Comparison of ENCODE assay signal across 21 cellular contexts in genomic region chr18:21857871-21858270, GRCh38.
DNase-seq lines count a peak whose midpoint lies in the region; ATAC-seq and TF ChIP-seq lines count a peak whose summit lies in the region.
"Had no signal": no experiment of that assay in that cellular context is flagged by ENCODE, and none has a peak within 500 bp of the region (broad histone marks: within the 10 kb centered on the region; RNA-seq: fewer than 3 reads in every experiment).

No MANE protein-coding gene starts in this region.

- ATAC-seq in GM18505 (IDR thresholded peaks at IDR 0.05; ENCODE audit: unreplicated experiment) (peak; percentile 48), GM21447 (IDR thresholded peaks at IDR 0.05; ENCODE audit: unreplicated experiment) (peak; percentile 42), natural killer cell (no peak), GM18873 (IDR thresholded peaks at IDR 0.05; ENCODE audit: low FRiP score, unreplicated experiment) (no peak)
- ATAC-seq: K562, WTC11 had no signal

- no peaks in the 10 kb centered on the region for H3K9me3 ChIP-seq in Karpas-422 (ENCODE audit: low read length)
- no peaks in the 10 kb centered on the region for H3K9me3 ChIP-seq in SK-N-SH
- H3K9me3 ChIP-seq: esophagus muscularis mucosa, suprapubic skin had no signal

- POLR2A ChIA-PET in SK-N-SH (lab: Yijun Ruan, JAX): no interaction called here

- H3K79me2 ChIP-seq in Karpas-422 (ENCODE audit: low read length) (peaks cover 4% of the 10 kb centered on the region; the same call in 1 of the 2 replicates), SK-N-SH (ENCODE audit: insufficient read depth) (peaks cover 5% of the 10 kb centered on the region; the same call in 1 of the 2 replicates)

- H3K9me2 ChIP-seq in Karpas-422 (replicated peaks; ENCODE audit: insufficient read depth, low read length) (no peaks in the 10 kb centered on the region), SK-N-SH (no peaks in the 10 kb centered on the region)

- H3K4me2 ChIP-seq in Karpas-422 (ENCODE audit: low read depth, low read length, poor library complexity, severe bottlenecking) (no peak overlapping the region), SK-N-SH (no peak overlapping the region)
- H3K4me2 ChIP-seq: neural progenitor cell had no signal

- H3K4me3 ChIP-seq in Karpas-422 (ENCODE audit: low read length) (no peak overlapping the region), SK-N-SH (ENCODE audit: low read depth in 2 of 2, low read length in 1 of 2) (no peak overlapping the region)
- H3K4me3 ChIP-seq: esophagus muscularis mucosa, K562, neural progenitor cell, suprapubic skin had no signal

- H2AFZ ChIP-seq in Karpas-422 (ENCODE audit: low read length) (no peak overlapping the region), SK-N-SH (ENCODE audit: low read depth) (no peak overlapping the region)
- H2AFZ ChIP-seq: neural progenitor cell had no signal

- CTCF ChIA-PET in SK-N-SH (lab: Yijun Ruan, JAX): no interaction called here

- no peak for TF ChIP-seq RAD21 in SK-N-SH (IDR thresholded peaks at IDR 0.05; ENCODE audit: low read length)

- no peaks in the 10 kb centered on the region for H3K9me3 Mint-ChIP-seq in natural killer cell
- H3K9me3 Mint-ChIP-seq: neural progenitor cell, WTC11 had no signal

- no peak for TF ChIP-seq EP300 in SK-N-SH (IDR thresholded peaks at IDR 0.05; ENCODE audit: borderline replicate concordance in 1 of 2, low read depth in 1 of 2, low read length in 1 of 2)

- H3K27me3 Mint-ChIP-seq in natural killer cell (ENCODE audit: low read depth in 2 of 2): no peaks in the 10 kb centered on the region

- H3F3A ChIP-seq in SK-N-SH (replicated peaks; ENCODE audit: insufficient read depth): no peaks in the 10 kb centered on the region

- peak overlapping the region; percentile 20; the same call in 1 of the 2 replicates for H3K27ac ChIP-seq in Karpas-422 (ENCODE audit: low read length)
- H3K27ac ChIP-seq in SK-N-SH (ENCODE audit: low read depth in 2 of 2, low read length in 1 of 2): no peak overlapping the region
- H3K27ac ChIP-seq: brain microvascular endothelial cell, esophagus muscularis mucosa, neural progenitor cell, suprapubic skin had no signal

- no peaks in the 10 kb centered on the region for H4K20me1 ChIP-seq in Karpas-422 (ENCODE audit: insufficient read depth, low read depth, low read length)
- no peaks in the 10 kb centered on the region for H4K20me1 ChIP-seq in SK-N-SH (ENCODE audit: insufficient read depth)

- H3K4me1 ChIP-seq in Karpas-422 (ENCODE audit: low read length): peaks cover 22% of the 10 kb centered on the region
- no peaks in the 10 kb centered on the region; a peak in 1 of 4 replicates for H3K4me1 ChIP-seq in SK-N-SH (ENCODE audit: control insufficient read depth in 1 of 2, insufficient read depth in 2 of 2, low read depth in 1 of 2, low read length in 1 of 2)
- H3K4me1 ChIP-seq: esophagus muscularis mucosa, neural progenitor cell, suprapubic skin had no signal

- peaks cover 7% of the 10 kb centered on the region; the same call in 1 of the 2 replicates for H3K36me3 ChIP-seq in Karpas-422 (ENCODE audit: insufficient read depth, low read length)
- H3K36me3 ChIP-seq in SK-N-SH (replicated peaks in 1 of 2; ENCODE audit: control insufficient read depth in 1 of 2, insufficient read depth in 2 of 2, low read length in 1 of 2): peaks cover 54 to 63% of the 10 kb centered on the region in 2 experiments

- H3K27me3 ChIP-seq in Karpas-422 (ENCODE audit: low read length) (no peaks in the 10 kb centered on the region), SK-N-SH (ENCODE audit: insufficient read depth) (no peaks in the 10 kb centered on the region)
- H3K27me3 ChIP-seq: brain microvascular endothelial cell, esophagus muscularis mucosa, neural progenitor cell, suprapubic skin had no signal

- peaks cover 11% of the 10 kb centered on the region for H3K36me3 Mint-ChIP-seq in natural killer cell

- intact Hi-C loops in natural killer cell (cut with micrococcal nuclease): no loop called here

- 96% methylated on average over 3 of the region's 3 CpGs for WGBS in SK-N-SH (ENCODE audit: low lambda C conversion rate)

- TF ChIP-seq POLR2A in GM18505 (IDR thresholded peaks at IDR 0.05; ENCODE audit: borderline replicate concordance, extremely low read depth, insufficient read depth, insufficient read length): no peak

- DNase-seq in Karpas-422: no peak
- no peak for DNase-seq in SK-N-SH
- no peak for DNase-seq in natural killer cell
- no peak for DNase-seq in EL
- DNase-seq: activated CD4-positive, alpha-beta T cell treated with anti-CD3 and anti-CD28 coated beads, Interleukin-2, amount 50 U/mL, for 48 hours; AML-193; brain microvascular endothelial cell; DMS79; MM.1S; NCI-H2171; NCI-H69; posterior cingulate gyrus; T1000 had no signal

- peaks cover 0 to 2% of the 10 kb centered on the region in 2 donors for H3K4me1 Mint-ChIP-seq in natural killer cell
- H3K4me1 Mint-ChIP-seq: neural progenitor cell, WTC11 had no signal

- no peak overlapping the region for H3K9ac ChIP-seq in Karpas-422 (ENCODE audit: low read length)
- H3K9ac ChIP-seq in SK-N-SH: no peak overlapping the region
- H3K9ac ChIP-seq: neural progenitor cell had no signal

- TF ChIP-seq CTCF in SK-N-SH (IDR thresholded peaks at IDR 0.05): no peak
- TF ChIP-seq CTCF in natural killer cell (IDR thresholded peaks at IDR 0.05): no peak

- no peak overlapping the region for H3K4me3 Mint-ChIP-seq in natural killer cell
- H3K4me3 Mint-ChIP-seq: neural progenitor cell, WTC11 had no signal

- peak overlapping the region in 1 of 2 donors; percentile 7 for H3K27ac Mint-ChIP-seq in natural killer cell
- H3K27ac Mint-ChIP-seq: neural progenitor cell, WTC11 had no signal

TF ChIP-seq in SK-N-SH, 30 proteins besides CTCF, POLR2A, EP300 and RAD21:
- TF ChIP-seq TAF1 (IDR thresholded peaks at IDR 0.05; ENCODE audit: borderline replicate concordance, low read depth, low read length): no peak
- no peak for TF ChIP-seq SIN3A (IDR thresholded peaks at IDR 0.05; ENCODE audit: borderline replicate concordance, low read depth, low read length)
- no peak for TF ChIP-seq RCOR1 (IDR thresholded peaks at IDR 0.05; ENCODE audit: low read length)
- no peak for TF ChIP-seq MXI1 (IDR thresholded peaks at IDR 0.05; ENCODE audit: low read depth, low read length)
- no peak for TF ChIP-seq ELF1 (IDR thresholded peaks at IDR 0.05)
- TF ChIP-seq NFIC (IDR thresholded peaks at IDR 0.05; ENCODE audit: borderline replicate concordance): no peak
- no peak for TF ChIP-seq FOXJ3 (CRISPR knock-in tag; IDR thresholded peaks at IDR 0.05)
- no peak for TF ChIP-seq MAX (IDR thresholded peaks at IDR 0.05; ENCODE audit: low read depth)
- TF ChIP-seq FOSL2 (IDR thresholded peaks at IDR 0.05; ENCODE audit: borderline replicate concordance, low read depth): no peak
- TF ChIP-seq RXRA (IDR thresholded peaks at IDR 0.05; ENCODE audit: borderline replicate concordance, low read depth): no peak
- TF ChIP-seq FOXM1 (IDR thresholded peaks at IDR 0.05; ENCODE audit: low read depth): no peak
- TF ChIP-seq JUND (IDR thresholded peaks at IDR 0.05): no peak
- no peak for TF ChIP-seq PBX3 (IDR thresholded peaks at IDR 0.05)
- no peak for TF ChIP-seq GATA2 (CRISPR knock-in tag; IDR thresholded peaks at IDR 0.05)
- TF ChIP-seq NRF1 (IDR thresholded peaks at IDR 0.05; ENCODE audit: low read depth, low read length): no peak
- TF ChIP-seq MEF2A (IDR thresholded peaks at IDR 0.05; ENCODE audit: borderline replicate concordance, low read depth): no peak
- no peak for TF ChIP-seq CHD2 (IDR thresholded peaks at IDR 0.05; ENCODE audit: low read length, partially characterized antibody)
- no peak for TF ChIP-seq USF2 (IDR thresholded peaks at IDR 0.05; ENCODE audit: borderline replicate concordance, low read depth, low read length)
- no peak for TF ChIP-seq TCF12 (IDR thresholded peaks at IDR 0.05)
TF ChIP-seq in SK-N-SH: peak in this region for 0.

Comparison
In these comparisons a context has a peak if more than half of its experiments do, and no peak if none do; other contexts are left out.
1. ATAC-seq: peak in GM18505 (single experiment) and GM21447 (single experiment); none in natural killer cell (0 of 3) and GM18873 (single experiment).